In the genomic region with DNA sequence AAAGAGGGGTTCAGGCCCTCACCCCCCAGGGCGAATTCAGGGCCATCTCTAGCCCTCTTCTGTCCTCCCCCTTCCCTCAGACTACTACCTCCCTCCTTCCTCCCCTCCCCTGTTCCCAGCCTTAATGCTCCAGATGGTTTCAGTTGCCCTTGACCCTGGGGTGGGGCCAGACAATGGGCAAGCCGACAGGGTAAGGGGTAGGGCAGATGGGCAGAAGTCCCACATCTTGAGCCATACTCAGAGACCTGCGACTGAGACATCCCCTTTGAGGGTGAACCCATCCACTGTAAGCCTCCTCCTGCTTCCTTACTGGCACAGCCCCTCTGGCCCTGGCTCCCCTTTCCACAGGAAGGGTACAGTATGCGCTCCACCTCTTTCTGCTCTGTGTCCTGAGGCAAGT, we compare ENCODE assay signal across 9 cellular contexts. TPM values are rescaled to one million over a fixed set of nuclear protein-coding genes. Genes with fewer than 3 reads are reported as not detected.
A peak's percentile ranks its signal among the peaks of the same experiment; 100 is the strongest.
DNase-seq lines count a peak whose midpoint lies in the region; ATAC-seq, FAIRE-seq and TF ChIP-seq lines count a peak whose summit lies in the region.
"Had no signal": no experiment of that assay in that cellular context is flagged by ENCODE, and none has a peak within 500 bp of the region (broad histone marks: within the 10 kb centered on the region; RNA-seq: fewer than 3 reads in every experiment).

No MANE protein-coding gene starts in this region.

- H3K79me2 ChIP-seq in OCI-LY7 (ENCODE audit: insufficient read depth, low read depth, low read length) (peaks cover 48% of the 10 kb centered on the region), endothelial cell of umbilical vein (ENCODE audit: control insufficient read depth, insufficient read depth, low read length) (peaks cover 46% of the 10 kb centered on the region)

- BruUV-seq in OCI-LY7 (replicated peaks; lab: Mats Ljungman, UMichigan) (no TSS peak), endothelial cell of umbilical vein (replicated peaks; lab: Mats Ljungman, UMichigan) (no TSS peak)

- peaks cover 23% of the 10 kb centered on the region for H3K4me1 Mint-ChIP-seq in activated T-cell treated with anti-CD3 and anti-CD28 coated beads, Interleukin-2, amount 50 U/mL, for 4 hours (ENCODE audit: low read depth)

- H3K4me3 ChIP-seq in OCI-LY7 (ENCODE audit: low read depth, low read length, poor library complexity, severe bottlenecking) (peak overlapping the region; percentile 92), endothelial cell of umbilical vein (replicated peaks in 1 of 3; ENCODE audit: insufficient read depth in 1 of 3, low read depth in 1 of 3, low read length in 3 of 3) (no peak overlapping the region), spleen (peak overlapping the region in 2 of 8 donors; percentile 91 to 98)

- H3K9me1 ChIP-seq in endothelial cell of umbilical vein (replicated peaks; ENCODE audit: control insufficient read depth, extremely low read depth, insufficient read depth, low read length) = no peaks in the 10 kb centered on the region

- H3K36me3 ChIP-seq in OCI-LY7 (ENCODE audit: insufficient read depth, low read length) = peaks cover 54% of the 10 kb centered on the region
- H3K36me3 ChIP-seq in endothelial cell of umbilical vein (ENCODE audit: control insufficient read depth in 2 of 2, extremely low read depth in 1 of 2, insufficient read depth in 2 of 2, low read length in 2 of 2) = peaks cover 4 to 12% of the 10 kb centered on the region in 2 experiments
- peaks cover 0 to 49% (median 3%) of the 10 kb centered on the region in 6 donors for H3K36me3 ChIP-seq in spleen

- FAIRE-seq in endothelial cell of umbilical vein (lab: Jason Lieb, UNC) = no peak

- CTCF ChIA-PET in OCI-LY7 (lab: Charles Lee; ENCODE audit: unreplicated experiment) = no interaction called here
- CTCF ChIA-PET in endothelial cell of umbilical vein (lab: Charles Lee) = interaction anchor here (2.2 kb wide), 1 partner anchor 20 kb away, joined by 11 read pairs; no protein-coding TSS in a partner anchor

- H3K4me2 ChIP-seq in OCI-LY7 (ENCODE audit: low read length) = peak overlapping the region; percentile 80
- peak overlapping the region; percentile 95 for H3K4me2 ChIP-seq in endothelial cell of umbilical vein (ENCODE audit: insufficient read depth, low read length)

- intact Hi-C loops in OCI-LY7 (cut with micrococcal nuclease; ENCODE audit: unreplicated experiment) = loop anchor here (5.0 to 10.0 kb wide), 3 partner anchors 81 to 1159 kb away; a partner anchor contains a TSS
- intact Hi-C loops in endothelial cell of umbilical vein (cut with micrococcal nuclease) = loop anchor here (5.0 kb wide), 1 partner anchor 41 kb away; a partner anchor contains a TSS
- intact Hi-C loops in spleen (cut with DNase I; ENCODE audit: low total_unique reads) = no loop called here

- TF ChIP-seq POLR2A in endothelial cell of umbilical vein (IDR thresholded peaks at IDR 0.05; ENCODE audit: low read depth, low read length) (no peak), spleen (IDR thresholded peaks at IDR 0.05) (no peak)

- POLR2A ChIA-PET in OCI-LY7 (lab: Charles Lee) (no interaction called here), endothelial cell of umbilical vein (lab: Charles Lee) (no interaction called here)

- TF ChIP-seq CTCF in OCI-LY7 (conservative IDR thresholded peaks at IDR 0.05; ENCODE audit: low read length) (no peak), endothelial cell of umbilical vein (IDR thresholded peaks at IDR 0.05; ENCODE audit: extremely low read depth in 1 of 2, insufficient read depth in 1 of 2, low read depth in 1 of 2, low read length in 2 of 2) (no peak), spleen (IDR thresholded peaks at IDR 0.05 in 8 of 11, conservative IDR thresholded peaks at IDR 0.05 in 3 of 11) (no peak)

- peaks cover 22% of the 10 kb centered on the region for H4K20me1 ChIP-seq in OCI-LY7 (ENCODE audit: insufficient read depth, low read length)
- H4K20me1 ChIP-seq in endothelial cell of umbilical vein (replicated peaks; ENCODE audit: control insufficient read depth, extremely low read depth, insufficient read depth, low read length) = peaks cover 6% of the 10 kb centered on the region

- no peak for DNase-seq in activated T-cell treated with anti-CD3 and anti-CD28 coated beads, Interleukin-2, amount 50 U/mL, for 4 hours
- DNase-seq in activated T-cell treated with anti-CD3 and anti-CD28 coated beads, Interleukin-2, amount 50 U/mL, for 1 hour = no peak
- DNase-seq in OCI-LY7 (ENCODE audit: low spot score) (no peak), endothelial cell of umbilical vein (ENCODE audit: low read depth, low spot score) (no peak), spleen (no peak), islet precursor cell (no peak), UCSD-AML1 (lab: John Stamatoyannopoulos, UW; ENCODE audit: unreplicated experiment) (no peak)
- DNase-seq: caudate nucleus had no signal

- no peaks in the 10 kb centered on the region for H3K27me3 Mint-ChIP-seq in activated T-cell treated with anti-CD3 and anti-CD28 coated beads, Interleukin-2, amount 50 U/mL, for 4 hours (ENCODE audit: low read depth)

- H3K27me3 ChIP-seq in endothelial cell of umbilical vein (ENCODE audit: control insufficient read depth in 2 of 2, insufficient read depth in 2 of 2, low read length in 2 of 2) = no peaks in the 10 kb centered on the region
- no peaks in the 10 kb centered on the region for H3K27me3 ChIP-seq in spleen (replicated peaks in 1 of 7)

- H3K4me1 ChIP-seq in OCI-LY7 (ENCODE audit: insufficient read depth, low read length, poor library complexity, severe bottlenecking) (peaks cover 23% of the 10 kb centered on the region), endothelial cell of umbilical vein (ENCODE audit: control insufficient read depth, extremely low read depth, insufficient read depth, low read length) (peaks cover 31% of the 10 kb centered on the region), spleen (peaks cover 29 to 56% (median 42%) of the 10 kb centered on the region in 6 donors)

- H3K9me3 ChIP-seq in OCI-LY7 (ENCODE audit: low read length) (no peaks in the 10 kb centered on the region), endothelial cell of umbilical vein (replicated peaks; ENCODE audit: control insufficient read depth, insufficient read depth, low read length) (no peaks in the 10 kb centered on the region), spleen (no peaks in the 10 kb centered on the region)

- H3K9me2 ChIP-seq in OCI-LY7 (ENCODE audit: insufficient read depth, low read length) = no peaks in the 10 kb centered on the region

- peak overlapping the region; percentile 96 for H3K4me3 Mint-ChIP-seq in activated T-cell treated with anti-CD3 and anti-CD28 coated beads, Interleukin-2, amount 50 U/mL, for 4 hours

- peaks cover 30% of the 10 kb centered on the region for H3K36me3 Mint-ChIP-seq in activated T-cell treated with anti-CD3 and anti-CD28 coated beads, Interleukin-2, amount 50 U/mL, for 4 hours (ENCODE audit: insufficient read depth)

- dilution Hi-C loops in endothelial cell of umbilical vein (cut with MboI; ENCODE audit: extremely low pct_ligation_motif_present, low sequenced_read_pairs) = no loop called here

- ATAC-seq in activated T-cell treated with anti-CD3 and anti-CD28 coated beads, Interleukin-2, amount 50 U/mL, for 4 hours = no peak
- ATAC-seq in HG03139 (IDR thresholded peaks at IDR 0.05; ENCODE audit: unreplicated experiment) = no peak

- H3K9ac ChIP-seq in endothelial cell of umbilical vein (replicated peaks; ENCODE audit: extremely low read depth, insufficient read depth, low read length) = no peak overlapping the region

- no peaks in the 10 kb centered on the region for H3K9me3 Mint-ChIP-seq in activated T-cell treated with anti-CD3 and anti-CD28 coated beads, Interleukin-2, amount 50 U/mL, for 4 hours

- H3K27ac ChIP-seq in OCI-LY7 (ENCODE audit: low read depth, low read length, poor library complexity, severe bottlenecking) (no peak overlapping the region), endothelial cell of umbilical vein (ENCODE audit: insufficient read depth, low read depth, low read length) (no peak overlapping the region), spleen (peak overlapping the region; percentile 7 to 99 (median 98))

- 68 to 78% (median 72%) methylated on average over 4 of the region's 4 CpGs for WGBS in spleen, 5 donors

- H2AFZ ChIP-seq in OCI-LY7 (ENCODE audit: low read length) = no peak overlapping the region
- no peak overlapping the region for H2AFZ ChIP-seq in endothelial cell of umbilical vein (ENCODE audit: low read depth, low read length)

RNA-seq across cellular contexts. Expression of a gene that starts 1.9 kb away (rescaled TPM):
- total RNA-seq in activated T-cell treated with anti-CD3 and anti-CD28 coated beads, Interleukin-2, amount 50 U/mL, for 4 hours = 10 to 100 TPM; 52.0 to 61.0 (median 56.8) TPM
- 37.9 and 44.5 TPM in 2 replicates for total RNA-seq in OCI-LY7 (2014; rRNA removed; shearing (Covaris generic))
- 38.6 and 39.2 TPM in 2 replicates for total RNA-seq in OCI-LY7 (2022)
- total RNA-seq in endothelial cell of umbilical vein = 31.3 and 36.3 TPM in 2 replicates
- polyA plus RNA-seq in endothelial cell of umbilical vein = 37.2 and 46.0 TPM in 2 replicates
- 22.0 and 32.2 TPM in 2 replicates for polyA plus RNA-seq in endothelial cell of umbilical vein (2011; cell fraction: cytosol; rRNA removed)
- polyA plus RNA-seq in endothelial cell of umbilical vein (2011; cell fraction: nucleus; rRNA removed) = 42.9 and 48.5 TPM in 2 replicates
- polyA plus RNA-seq in endothelial cell of umbilical vein (2012) = 17.3 and 17.4 TPM in 2 replicates
- 9.3 and 17.8 TPM in 2 replicates for polyA minus RNA-seq in endothelial cell of umbilical vein
- polyA minus RNA-seq in endothelial cell of umbilical vein (2011; cell fraction: cytosol; rRNA and poly(A)+ RNA removed) = 8.6 TPM
- polyA minus RNA-seq in endothelial cell of umbilical vein (2011; cell fraction: nucleus; rRNA and poly(A)+ RNA removed) = 10.9 and 15.6 TPM in 2 replicates
- 10 to 100 TPM; 17.6 to 45.8 (median 24.7) TPM for total RNA-seq in spleen
- polyA plus RNA-seq in spleen = 10 to 100 TPM; 16.3 to 36.5 (median 23.9) TPM

RNA-seq across cellular contexts. Expression of a gene that starts 2.1 kb away (rescaled TPM):
- 100 to 1,000 TPM; 458 to 522 (median 474) TPM for total RNA-seq in activated T-cell treated with anti-CD3 and anti-CD28 coated beads, Interleukin-2, amount 50 U/mL, for 4 hours
- total RNA-seq in OCI-LY7 (2014; rRNA removed; shearing (Covaris generic)) = 270 and 311 TPM in 2 replicates
- 333 and 375 TPM in 2 replicates for total RNA-seq in OCI-LY7 (2022)
- 302 and 305 TPM in 2 replicates for total RNA-seq in endothelial cell of umbilical vein
- 563 and 588 TPM in 2 replicates for polyA plus RNA-seq in endothelial cell of umbilical vein
- polyA plus RNA-seq in endothelial cell of umbilical vein (2011; cell fraction: cytosol; rRNA removed) = 186 and 237 TPM in 2 replicates
- 1,153 and 1,220 TPM in 2 replicates for polyA plus RNA-seq in endothelial cell of umbilical vein (2011; cell fraction: nucleus; rRNA removed)
- 226 and 267 TPM in 2 replicates for polyA plus RNA-seq in endothelial cell of umbilical vein (2012)
- polyA minus RNA-seq in endothelial cell of umbilical vein = 389 and 446 TPM in 2 replicates
- polyA minus RNA-seq in endothelial cell of umbilical vein (2011; cell fraction: cytosol; rRNA and poly(A)+ RNA removed) = 152 TPM
- 257 and 351 TPM in 2 replicates for polyA minus RNA-seq in endothelial cell of umbilical vein (2011; cell fraction: nucleus; rRNA and poly(A)+ RNA removed)
- 100 to 1,000 TPM; 181 to 282 (median 266) TPM for total RNA-seq in spleen
- polyA plus RNA-seq in spleen = 100 to 1,000 TPM; 127 to 207 (median 204) TPM

RNA-seq across cellular contexts. Expression of a gene that starts 40.5 kb away (rescaled TPM):
- total RNA-seq in activated T-cell treated with anti-CD3 and anti-CD28 coated beads, Interleukin-2, amount 50 U/mL, for 4 hours = under 1 TPM; 0.37 to 0.90 (median 0.56) TPM
- total RNA-seq in OCI-LY7 (2014; rRNA removed; shearing (Covaris generic)) = not detected in 2 replicates
- total RNA-seq in OCI-LY7 (2022) (not detected in 2 replicates), endothelial cell of umbilical vein (42.1 and 44.0 TPM in 2 replicates), spleen (10 to 100 TPM; 13.8 to 41.5 (median 35.4) TPM)
- polyA plus RNA-seq in endothelial cell of umbilical vein (30.5 and 39.3 TPM in 2 replicates), spleen (10 to 100 TPM in 1 of 3 donors, 1 to 10 TPM in 2; 7.0 to 21.7 (median 8.5) TPM)
- polyA plus RNA-seq in endothelial cell of umbilical vein (2011; cell fraction: cytosol; rRNA removed) = 19.9 and 27.5 TPM in 2 replicates
- 24.5 and 30.4 TPM in 2 replicates for polyA plus RNA-seq in endothelial cell of umbilical vein (2011; cell fraction: nucleus; rRNA removed)
- polyA plus RNA-seq in endothelial cell of umbilical vein (2012) = 24.5 and 34.1 TPM in 2 replicates
- 11.0 and 18.4 TPM in 2 replicates for polyA minus RNA-seq in endothelial cell of umbilical vein
- polyA minus RNA-seq in endothelial cell of umbilical vein (2011; cell fraction: cytosol; rRNA and poly(A)+ RNA removed) = 11.4 TPM
- polyA minus RNA-seq in endothelial cell of umbilical vein (2011; cell fraction: nucleus; rRNA and poly(A)+ RNA removed) = 13.3 and 16.6 TPM in 2 replicates

RNA-seq across cellular contexts. Expression of a gene that starts 49.6 kb away (rescaled TPM):
- total RNA-seq in activated T-cell treated with anti-CD3 and anti-CD28 coated beads, Interleukin-2, amount 50 U/mL, for 4 hours = under 1 TPM; 0.56 to 0.87 (median 0.79) TPM
- 2.7 and 5.2 TPM in 2 replicates for total RNA-seq in OCI-LY7 (2014; rRNA removed; shearing (Covaris generic))
- total RNA-seq in OCI-LY7 (2022) = 23.3 and 23.7 TPM in 2 replicates
- total RNA-seq in endothelial cell of umbilical vein = 1.3 and 1.9 TPM in 2 replicates
- 1.1 TPM in 2 replicates for polyA plus RNA-seq in endothelial cell of umbilical vein
- polyA plus RNA-seq in endothelial cell of umbilical vein (2011; cell fraction: cytosol; rRNA removed) = 0.46 and 0.54 TPM in 2 replicates
- polyA plus RNA-seq in endothelial cell of umbilical vein (2011; cell fraction: nucleus; rRNA removed) = 3.4 and 3.6 TPM in 2 replicates
- polyA plus RNA-seq in endothelial cell of umbilical vein (2012) = 0.23 and 1.4 TPM in 2 replicates
- 0.47 TPM in 1 of 2 replicates, not detected in the other for polyA minus RNA-seq in endothelial cell of umbilical vein
- polyA minus RNA-seq in endothelial cell of umbilical vein (2011; cell fraction: cytosol; rRNA and poly(A)+ RNA removed) = not detected
- 0.96 TPM in 1 of 2 replicates, not detected in the other for polyA minus RNA-seq in endothelial cell of umbilical vein (2011; cell fraction: nucleus; rRNA and poly(A)+ RNA removed)
- total RNA-seq in spleen = 1 to 10 TPM in 5 of 7 donors, under 1 TPM in 2; 0.54 to 4.6 (median 2.0) TPM
- 1 to 10 TPM; 1.8 to 6.1 (median 2.9) TPM for polyA plus RNA-seq in spleen

Comparison
In these comparisons a context has a peak if more than half of its experiments do, and no peak if none do; other contexts are left out.
1. H3K27ac ChIP-seq: peak in spleen (8 of 8); none in OCI-LY7 (single experiment) and endothelial cell of umbilical vein (single experiment).
2. RNA of a gene that starts 40.5 kb away (total RNA-seq): 42.1 to 44.0 TPM in endothelial cell of umbilical vein and 13.8 to 41.5 TPM in spleen; 0.37 to 0.90 TPM in activated T-cell treated with anti-CD3 and anti-CD28 coated beads, Interleukin-2, amount 50 U/mL, for 4 hours and not detected in OCI-LY7; every median in the first group is over 4 times any median in the second.